18 cellular contexts compared by ENCODE assay signal in genomic region chr5:109080896-109081295, GRCh38.
DNase-seq lines count a peak whose midpoint lies in the region; ATAC-seq, FAIRE-seq and TF ChIP-seq lines count a peak whose summit lies in the region.
"Had no signal": no experiment of that assay in that cellular context is flagged by ENCODE, and none has a peak within 500 bp of the region (broad histone marks: within the 10 kb centered on the region; RNA-seq: fewer than 3 reads in every experiment).

No MANE protein-coding gene starts in this region.

- H3K79me2 ChIP-seq in endothelial cell of umbilical vein (ENCODE audit: control insufficient read depth, insufficient read depth, low read length): no peaks in the 10 kb centered on the region

- no peak for FAIRE-seq in endothelial cell of umbilical vein (lab: Jason Lieb, UNC)
- FAIRE-seq: GM12892, H1, RCC 7860 had no signal

- H3K36me3 Mint-ChIP-seq in nephron progenitor cell (ENCODE audit: low read depth): no peaks in the 10 kb centered on the region
- H3K36me3 Mint-ChIP-seq: CD14-positive monocyte had no signal

- H3K27me3 ChIP-seq in endothelial cell of umbilical vein (ENCODE audit: control insufficient read depth in 2 of 2, insufficient read depth in 2 of 2, low read length in 2 of 2): no peaks in the 10 kb centered on the region

- H3K27ac ChIP-seq in HEK293 (ENCODE audit: extremely low read depth, low read depth, low read length) (no peak overlapping the region), endothelial cell of umbilical vein (ENCODE audit: insufficient read depth, low read depth, low read length) (no peak overlapping the region)

- no peak overlapping the region for H3K9ac ChIP-seq in endothelial cell of umbilical vein (replicated peaks; ENCODE audit: extremely low read depth, insufficient read depth, low read length)

- no peaks in the 10 kb centered on the region for H4K20me1 ChIP-seq in endothelial cell of umbilical vein (replicated peaks; ENCODE audit: control insufficient read depth, extremely low read depth, insufficient read depth, low read length)

- H3K4me2 ChIP-seq in endothelial cell of umbilical vein (ENCODE audit: insufficient read depth, low read length): peak overlapping the region; percentile 40

- TF ChIP-seq CTCF in HEK293 (tag by site-specific recombination; IDR thresholded peaks at IDR 0.05): no peak
- no peak for TF ChIP-seq CTCF in endothelial cell of umbilical vein (IDR thresholded peaks at IDR 0.05; ENCODE audit: extremely low read depth in 1 of 2, insufficient read depth in 1 of 2, low read depth in 1 of 2, low read length in 2 of 2)
- TF ChIP-seq CTCF in nephron progenitor cell (IDR thresholded peaks at IDR 0.05): no peak

- H3K27me3 Mint-ChIP-seq in nephron progenitor cell (ENCODE audit: low read depth, poor library complexity): no peaks in the 10 kb centered on the region

- POLR2A ChIA-PET in HEK293 (lab: Yijun Ruan, JAX) (no interaction called here), endothelial cell of umbilical vein (lab: Charles Lee) (no interaction called here)

- CTCF ChIA-PET in HEK293 (lab: Yijun Ruan, JAX): no interaction called here
- CTCF ChIA-PET in endothelial cell of umbilical vein (lab: Charles Lee): interaction anchor here (1.3 kb wide), 1 partner anchor 18 kb away, joined by 5 read pairs; no protein-coding TSS in a partner anchor

- H3K36me3 ChIP-seq in HEK293 (ENCODE audit: control insufficient read depth in 2 of 2, insufficient read depth in 1 of 2, low read length in 2 of 2) (no peaks in the 10 kb centered on the region), endothelial cell of umbilical vein (ENCODE audit: control insufficient read depth in 2 of 2, extremely low read depth in 1 of 2, insufficient read depth in 2 of 2, low read length in 2 of 2) (no peaks in the 10 kb centered on the region)

- no TSS peak for BruUV-seq in endothelial cell of umbilical vein (replicated peaks; lab: Mats Ljungman, UMichigan)

- H2AFZ ChIP-seq in endothelial cell of umbilical vein (ENCODE audit: low read depth, low read length): no peak overlapping the region

- TF ChIP-seq POLR2A in endothelial cell of umbilical vein (IDR thresholded peaks at IDR 0.05; ENCODE audit: low read depth, low read length): no peak

- no peaks in the 10 kb centered on the region for H3K9me1 ChIP-seq in endothelial cell of umbilical vein (replicated peaks; ENCODE audit: control insufficient read depth, extremely low read depth, insufficient read depth, low read length)

- H3K4me1 ChIP-seq in HEK293 (ENCODE audit: control insufficient read depth, insufficient read depth, low read length) (peaks cover 9% of the 10 kb centered on the region), endothelial cell of umbilical vein (ENCODE audit: control insufficient read depth, extremely low read depth, insufficient read depth, low read length) (peaks cover 2% of the 10 kb centered on the region)

- ATAC-seq in Right ventricle myocardium inferior (no peak), HG03442 (IDR thresholded peaks at IDR 0.05; ENCODE audit: unreplicated experiment) (no peak)

- H3K9me3 ChIP-seq in HEK293 (ENCODE audit: control insufficient read depth, insufficient read depth, low read depth, low read length): no peaks in the 10 kb centered on the region
- no peaks in the 10 kb centered on the region for H3K9me3 ChIP-seq in endothelial cell of umbilical vein (replicated peaks; ENCODE audit: control insufficient read depth, insufficient read depth, low read length)

- H3K4me3 ChIP-seq in HEK293 (ENCODE audit: low read depth, low read length): no peak overlapping the region
- no peak overlapping the region for H3K4me3 ChIP-seq in endothelial cell of umbilical vein (replicated peaks in 1 of 3; ENCODE audit: insufficient read depth in 1 of 3, low read depth in 1 of 3, low read length in 3 of 3)

- intact Hi-C loops in endothelial cell of umbilical vein (cut with micrococcal nuclease): no loop called here
- intact Hi-C loops in Right ventricle myocardium inferior (cut with DNase I): no loop called here

- H3K27ac Mint-ChIP-seq in nephron progenitor cell: peak overlapping the region; percentile 76
- H3K27ac Mint-ChIP-seq: CD14-positive monocyte had no signal

- dilution Hi-C loops in endothelial cell of umbilical vein (cut with MboI; ENCODE audit: extremely low pct_ligation_motif_present, low sequenced_read_pairs): no loop called here

- no peak overlapping the region for H3K4me3 Mint-ChIP-seq in nephron progenitor cell
- H3K4me3 Mint-ChIP-seq: CD14-positive monocyte had no signal

- peak; percentile 33 to 81 for DNase-seq in NOMO-1 (lab: John Stamatoyannopoulos, UW; ENCODE audit: unreplicated experiment in 2 of 2)
- peak; percentile 9 for DNase-seq in endothelial cell of umbilical vein (ENCODE audit: low read depth, low spot score)
- DNase-seq in nephron progenitor cell: no peak
- no peak for DNase-seq in Right ventricle myocardium inferior (ENCODE audit: missing footprints)
- no peak for DNase-seq in stimulated activated CD4-positive, alpha-beta T cell treated with anti-CD3 and anti-CD28 coated beads, Interleukin-12 subunit alpha, Interleukin-12 subunit beta, amount 100 ng/mL, for 4 hours
- DNase-seq: DMS79 treated with DMSO at 0.1 percent for 48 hours, GDM1, Karpas-422, NCI-H1436 treated with DMSO at 0.1 percent for 48 hours, NCI-H69, SIG-M5, SW 1271 had no signal

- H3K4me1 Mint-ChIP-seq in nephron progenitor cell: no peaks in the 10 kb centered on the region

- no peaks in the 10 kb centered on the region for H3K9me3 Mint-ChIP-seq in nephron progenitor cell
- H3K9me3 Mint-ChIP-seq: CD14-positive monocyte had no signal

TF ChIP-seq in HEK293, 187 proteins besides CTCF, POLR2A, EP300 and RAD21:
- TF ChIP-seq GLIS1 (tag by site-specific recombination; IDR thresholded peaks at IDR 0.05) (no peak), AEBP2 (tag by site-specific recombination; IDR thresholded peaks at IDR 0.05; ENCODE audit: borderline replicate concordance) (no peak), PRDM6 (tag by site-specific recombination; IDR thresholded peaks at IDR 0.05) (peak; percentile 27; the same call in 1 of the 2 replicates)

TF ChIP-seq in endothelial cell of umbilical vein, 7 proteins besides CTCF, POLR2A, EP300 and RAD21:
- no peak for TF ChIP-seq EZH2 (IDR thresholded peaks at IDR 0.05; ENCODE audit: borderline replicate concordance, low read depth, low read length, severe bottlenecking)
- TF ChIP-seq JUN (IDR thresholded peaks at IDR 0.05; ENCODE audit: borderline replicate concordance, insufficient read depth, insufficient read length, low read depth): no peak
- no peak for TF ChIP-seq MAX (IDR thresholded peaks at IDR 0.05; ENCODE audit: insufficient read depth, insufficient read length)
- TF ChIP-seq POLR2AphosphoS5 (IDR thresholded peaks at IDR 0.05; ENCODE audit: insufficient read depth, low read depth, low read length): no peak
- TF ChIP-seq FOS (IDR thresholded peaks at IDR 0.05; ENCODE audit: borderline replicate concordance, insufficient read depth, low read length): no peak
- no peak for TF ChIP-seq GATA2 (IDR thresholded peaks at IDR 0.05; ENCODE audit: insufficient read depth, insufficient read length, low read depth, low read length)
- TF ChIP-seq MYC (IDR thresholded peaks at IDR 0.05; ENCODE audit: low read depth, low read length): no peak

Comparison
In these comparisons a context has a peak if more than half of its experiments do, and no peak if none do; other contexts are left out.
1. DNase-seq: peak in NOMO-1 (2 of 2) and endothelial cell of umbilical vein (single experiment); none in nephron progenitor cell (single experiment), Right ventricle myocardium inferior (single experiment) and stimulated activated CD4-positive, alpha-beta T cell treated with anti-CD3 and anti-CD28 coated beads, Interleukin-12 subunit alpha, Interleukin-12 subunit beta, amount 100 ng/mL, for 4 hours (single experiment).